ENCODE assay signal across 35 cellular contexts in genomic region chr2:11005032-11005431, GRCh38.
"Had no signal": no experiment of that assay in that cellular context is flagged by ENCODE, and none has a peak within 500 bp of the region (broad histone marks: within the 10 kb centered on the region; RNA-seq: fewer than 3 reads in every experiment).

No MANE protein-coding gene starts in this region.

- H3K9me3 ChIP-seq: ascending aorta had no signal

- FAIRE-seq: bronchial epithelial cell, TTC549 had no signal

- H3K4me3 ChIP-seq: ascending aorta, cardiac muscle cell had no signal

- H3K4me1 Mint-ChIP-seq: activated B cell treated with CpG ODN at 0.5 μM for 24 hours; activated CD4-positive, alpha-beta T cell treated with anti-CD3 and anti-CD28 coated beads, Interleukin-2, amount 10 ng/mL, durations not matched to agents 24 days and 14 days; activated naive CD4-positive, alpha-beta T cell treated with anti-CD3 and anti-CD28 coated beads, Interleukin-2, amount 10 ng/mL, durations not matched to agents 7 days and 5 days; activated naive CD4-positive, alpha-beta T cell treated with anti-CD3 and anti-CD28 coated beads, Interleukin-2, amount 50 U/mL, for 24 hours; activated naive CD8-positive, alpha-beta T cell treated with anti-CD3 and anti-CD28 coated beads, Interleukin-2, amount 10 ng/mL, durations not matched to agents 7 days and 5 days; activated naive CD8-positive, alpha-beta T cell treated with anti-CD3 and anti-CD28 coated beads, Interleukin-2, amount 50 U/mL, for 24 hours had no signal

- H3K4me1 ChIP-seq: ascending aorta had no signal

- ATAC-seq: activated CD8-positive, alpha-beta T cell treated with anti-CD3 and anti-CD28 coated beads for 36 hours; activated naive CD8-positive, alpha-beta T cell treated with anti-CD3 and anti-CD28 coated beads, Interleukin-2, amount 50 U/mL, for 24 hours had no signal

- H3K27me3 Mint-ChIP-seq: brain had no signal

- DNase-seq: activated B cell treated with CpG ODN at 0.5 μM for 24 hours; activated CD4-positive, alpha-beta memory T cell treated with anti-CD3 and anti-CD28 coated beads for 36 hours; activated CD4-positive, alpha-beta T cell treated with anti-CD3 and anti-CD28 coated beads for 4 hours; activated CD4-positive, alpha-beta T cell treated with anti-CD3 and anti-CD28 coated beads, Interleukin-2, amount 10 ng/mL, durations not matched to agents 24 days and 14 days; activated CD4-positive, alpha-beta T cell treated with anti-CD3 and anti-CD28 coated beads, Interleukin-2, amount 50 U/mL, for 1 hour; activated CD4-positive, alpha-beta T cell treated with anti-CD3 and anti-CD28 coated beads, Interleukin-2, amount 50 U/mL, for 4 hours; activated CD4-positive, CD25-positive, alpha-beta regulatory T cell treated with anti-CD3 and anti-CD28 coated beads, Interleukin-2, amount 50 U/mL, for 72 hours; activated CD8-positive, alpha-beta memory T cell treated with anti-CD3 and anti-CD28 coated beads, Interleukin-2, amount 50 U/mL, for 4 hours; activated CD8-positive, alpha-beta T cell treated with anti-CD3 and anti-CD28 coated beads for 36 hours; activated effector memory CD4-positive, alpha-beta T cell treated with Interleukin-2 at 50 U/mL for 16 hours; activated gamma-delta T cell; activated naive CD4-positive, alpha-beta T cell treated with anti-CD3 and anti-CD28 coated beads, Interleukin-2, amount 10 ng/mL, durations not matched to agents 7 days and 5 days; activated naive CD4-positive, alpha-beta T cell treated with Interleukin-2 at 50 U/mL for 16 hours; activated naive CD8-positive, alpha-beta T cell treated with anti-CD3 and anti-CD28 coated beads, Interleukin-2, amount 10 ng/mL, durations not matched to agents 7 days and 5 days; activated naive CD8-positive, alpha-beta T cell treated with anti-CD3 and anti-CD28 coated beads, Interleukin-2, amount 50 U/mL, for 24 hours; activated T-cell treated with anti-CD3 and anti-CD28 coated beads for 4 hours; activated T-cell treated with anti-CD3 and anti-CD28 coated beads, Interleukin-2, amount 50 U/mL, for 24 hours; activated T-cell treated with anti-CD3 and anti-CD28 coated beads, Interleukin-2, amount 50 U/mL, for 48 hours; amygdala; anterior cingulate cortex; central memory CD4-positive, alpha-beta T cell; T-helper 1 cell; T-helper 2 cell; T-helper 9 cell had no signal

- H3K27ac ChIP-seq: ascending aorta, cardiac muscle cell, VCaP had no signal

- H3K27ac Mint-ChIP-seq: activated B cell treated with CpG ODN at 0.5 μM for 24 hours; activated CD4-positive, alpha-beta memory T cell treated with anti-CD3 and anti-CD28 coated beads for 36 hours; activated CD4-positive, alpha-beta T cell treated with anti-CD3 and anti-CD28 coated beads, Interleukin-2, amount 10 ng/mL, durations not matched to agents 24 days and 14 days; activated CD8-positive, alpha-beta T cell treated with anti-CD3 and anti-CD28 coated beads for 36 hours; activated naive CD4-positive, alpha-beta T cell treated with anti-CD3 and anti-CD28 coated beads, Interleukin-2, amount 10 ng/mL, durations not matched to agents 7 days and 5 days; activated naive CD4-positive, alpha-beta T cell treated with anti-CD3 and anti-CD28 coated beads, Interleukin-2, amount 50 U/mL, for 24 hours; activated naive CD8-positive, alpha-beta T cell; activated naive CD8-positive, alpha-beta T cell treated with anti-CD3 and anti-CD28 coated beads, Interleukin-2, amount 10 ng/mL, durations not matched to agents 7 days and 5 days; activated naive CD8-positive, alpha-beta T cell treated with anti-CD3 and anti-CD28 coated beads, Interleukin-2, amount 50 U/mL, for 24 hours; activated T-cell treated with anti-CD3 and anti-CD28 coated beads, Interleukin-2, amount 50 U/mL, for 24 hours; activated T-helper 2 cell treated with anti-CD3 and anti-CD28 coated beads, Interferon-gamma antibody, Interleukin-2, Interleukin-4, amounts not matched to agents 10 μg/mL and 5 μg/mL and 100 μg/mL, durations not matched to agents 14 hours and 24 hours and 36 hours; T-helper 1 cell treated with Interleukin-12 subunit alpha and Interleukin-12 subunit beta and Interleukin-4 antibody, amounts not matched to agents 30 μg/mL and 1 μg/mL, for 36 hours; T-helper 2 cell treated with Interferon-gamma antibody and Interleukin-4, amounts not matched to agents 5 μg/mL and 100 μg/mL, for 36 hours had no signal

- H3K27me3 ChIP-seq: ascending aorta, cardiac muscle cell had no signal

- H3K4me3 Mint-ChIP-seq: activated B cell treated with CpG ODN at 0.5 μM for 24 hours; activated CD4-positive, alpha-beta memory T cell treated with anti-CD3 and anti-CD28 coated beads for 36 hours; activated CD4-positive, alpha-beta T cell treated with anti-CD3 and anti-CD28 coated beads, Interleukin-2, amount 10 ng/mL, durations not matched to agents 24 days and 14 days; activated CD8-positive, alpha-beta T cell treated with anti-CD3 and anti-CD28 coated beads for 36 hours; activated naive CD4-positive, alpha-beta T cell treated with anti-CD3 and anti-CD28 coated beads, Interleukin-2, amount 10 ng/mL, durations not matched to agents 7 days and 5 days; activated naive CD4-positive, alpha-beta T cell treated with anti-CD3 and anti-CD28 coated beads, Interleukin-2, amount 50 U/mL, for 24 hours; activated naive CD8-positive, alpha-beta T cell; activated naive CD8-positive, alpha-beta T cell treated with anti-CD3 and anti-CD28 coated beads, Interleukin-2, amount 10 ng/mL, durations not matched to agents 7 days and 5 days; activated naive CD8-positive, alpha-beta T cell treated with anti-CD3 and anti-CD28 coated beads, Interleukin-2, amount 50 U/mL, for 24 hours; activated T-cell treated with anti-CD3 and anti-CD28 coated beads, Interleukin-2, amount 50 U/mL, for 24 hours; brain; T-helper 1 cell treated with Interleukin-12 subunit alpha and Interleukin-12 subunit beta and Interleukin-4 antibody, amounts not matched to agents 30 μg/mL and 1 μg/mL, for 36 hours; T-helper 2 cell treated with Interferon-gamma antibody and Interleukin-4, amounts not matched to agents 5 μg/mL and 100 μg/mL, for 36 hours had no signal

- H3K9me3 Mint-ChIP-seq: activated B cell treated with CpG ODN at 0.5 μM for 24 hours; activated CD8-positive, alpha-beta T cell treated with anti-CD3 and anti-CD28 coated beads for 36 hours; activated naive CD4-positive, alpha-beta T cell treated with anti-CD3 and anti-CD28 coated beads, Interleukin-2, amount 10 ng/mL, durations not matched to agents 7 days and 5 days; activated naive CD4-positive, alpha-beta T cell treated with anti-CD3 and anti-CD28 coated beads, Interleukin-2, amount 50 U/mL, for 24 hours; activated naive CD8-positive, alpha-beta T cell treated with anti-CD3 and anti-CD28 coated beads, Interleukin-2, amount 10 ng/mL, durations not matched to agents 7 days and 5 days; activated naive CD8-positive, alpha-beta T cell treated with anti-CD3 and anti-CD28 coated beads, Interleukin-2, amount 50 U/mL, for 24 hours; activated T-helper 2 cell treated with anti-CD3 and anti-CD28 coated beads, Interferon-gamma antibody, Interleukin-2, Interleukin-4, amounts not matched to agents 10 μg/mL and 5 μg/mL and 100 μg/mL, durations not matched to agents 14 hours and 24 hours and 36 hours; T-helper 1 cell treated with Interleukin-12 subunit alpha and Interleukin-12 subunit beta and Interleukin-4 antibody, amounts not matched to agents 30 μg/mL and 1 μg/mL, for 36 hours; T-helper 2 cell treated with Interferon-gamma antibody and Interleukin-4, amounts not matched to agents 5 μg/mL and 100 μg/mL, for 36 hours had no signal

- H3K36me3 ChIP-seq: ascending aorta, cardiac muscle cell had no signal

- H3K36me3 Mint-ChIP-seq: activated CD4-positive, alpha-beta memory T cell treated with anti-CD3 and anti-CD28 coated beads for 36 hours; activated naive CD4-positive, alpha-beta T cell treated with anti-CD3 and anti-CD28 coated beads, Interleukin-2, amount 10 ng/mL, durations not matched to agents 7 days and 5 days; activated naive CD4-positive, alpha-beta T cell treated with anti-CD3 and anti-CD28 coated beads, Interleukin-2, amount 50 U/mL, for 24 hours; activated naive CD8-positive, alpha-beta T cell; activated naive CD8-positive, alpha-beta T cell treated with anti-CD3 and anti-CD28 coated beads, Interleukin-2, amount 10 ng/mL, durations not matched to agents 7 days and 5 days; brain had no signal
